Comparison of ENCODE assay signal across 22 cellular contexts in the genomic region with DNA sequence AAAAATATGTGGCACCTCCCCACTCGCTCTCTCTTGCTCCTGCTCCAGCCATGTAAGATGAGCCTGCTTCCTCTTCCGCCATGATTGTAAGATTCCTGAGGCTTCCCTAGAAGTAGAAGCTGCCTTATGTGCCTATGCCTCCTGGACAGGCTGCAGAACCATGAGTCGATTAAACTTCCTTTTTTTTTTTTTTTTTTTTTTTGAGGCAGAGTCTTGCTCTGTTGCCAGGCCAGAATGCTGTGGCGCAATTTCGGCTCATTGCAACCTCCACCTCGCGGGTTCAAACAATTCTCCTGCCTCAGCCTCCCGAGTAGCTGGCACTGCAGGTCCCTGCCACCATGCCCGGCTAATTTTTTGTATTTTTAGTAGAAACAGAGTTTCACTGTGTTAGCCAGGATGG.
DNase-seq lines count a peak whose midpoint lies in the region; TF ChIP-seq lines count a peak whose summit lies in the region.
"Had no signal": no experiment of that assay in that cellular context is flagged by ENCODE, and none has a peak within 500 bp of the region (broad histone marks: within the 10 kb centered on the region; RNA-seq: fewer than 3 reads in every experiment).

No MANE protein-coding gene starts in this region.

- POLR2A ChIA-PET in A673 (lab: Charles Lee; ENCODE audit: low non-redundant PET), result no interaction called here

- H3K9me3 ChIP-seq in A673 (ENCODE audit: low read depth, low read length, poor library complexity, severe bottlenecking), result no peaks in the 10 kb centered on the region
- H3K9me3 ChIP-seq: A549, BLaER1 had no signal

- no peak for TF ChIP-seq CTCF in A673 (conservative IDR thresholded peaks at IDR 0.05; ENCODE audit: low read depth, low read length)

- CTCF ChIA-PET in A673 (lab: Charles Lee), result no interaction called here

- no peak overlapping the region for H3K27ac ChIP-seq in A673 (ENCODE audit: low read depth, low read length, poor library complexity, severe bottlenecking)
- H3K27ac ChIP-seq: A549, BLaER1, C4-2B, GM23248 had no signal

- peaks cover 36% of the 10 kb centered on the region for H3K4me1 ChIP-seq in A673 (ENCODE audit: insufficient read depth, low read length, poor library complexity, severe bottlenecking)

- peak; percentile 4 for DNase-seq in SKM-1 treated with dmso at 0.1 percent for 144 hours (lab: John Stamatoyannopoulos, UW; ENCODE audit: unreplicated experiment)
- DNase-seq in SKM-1 (lab: John Stamatoyannopoulos, UW; ENCODE audit: unreplicated experiment), result no peak
- DNase-seq in AML-193 (lab: John Stamatoyannopoulos, UW), result peak; percentile 28 to 50
- DNase-seq in MV-4-11 (lab: John Stamatoyannopoulos, UW), result peak; percentile 72
- peak; percentile 8 for DNase-seq in OCI-M1 (lab: John Stamatoyannopoulos, UW)
- DNase-seq in KG1 (lab: John Stamatoyannopoulos, UW), result no peak
- no peak for DNase-seq in hypothalamus (lab: John Stamatoyannopoulos, UW)
- no peak for DNase-seq in A673 (ENCODE audit: low spot score)
- DNase-seq: 8988T; CD4-positive, alpha-beta T cell; CD8-positive, alpha-beta memory T cell; DMS 273 treated with DMSO at 0.1 percent for 48 hours; DMS79; EL; GDM1; GM23248; H7; HCEC 1CT had no signal

- no peaks in the 10 kb centered on the region for H3K27me3 ChIP-seq in A673 (replicated peaks; ENCODE audit: insufficient read depth, low read depth, low read length, poor library complexity)
- H3K27me3 ChIP-seq: BLaER1 had no signal

- H3K4me3 ChIP-seq in A673 (ENCODE audit: low read depth, low read length, poor library complexity, severe bottlenecking), result no peak overlapping the region
- H3K4me3 ChIP-seq: A549, BLaER1, GM12878, GM23248 had no signal

- BruUV-seq in A673 (replicated peaks; lab: Mats Ljungman, UMichigan), result no TSS peak

- no peaks in the 10 kb centered on the region for H3K36me3 ChIP-seq in A673 (ENCODE audit: insufficient read depth, low read length, poor library complexity, severe bottlenecking)
- H3K36me3 ChIP-seq: BLaER1 had no signal

- intact Hi-C loops in A673 (cut with micrococcal nuclease; ENCODE audit: unreplicated experiment), result no loop called here

Comparison
In these comparisons a context has a peak if more than half of its experiments do, and no peak if none do; other contexts are left out.
1. DNase-seq: peak in SKM-1 treated with dmso at 0.1 percent for 144 hours (single experiment), AML-193 (2 of 2), MV-4-11 (single experiment) and OCI-M1 (single experiment); none in SKM-1 (single experiment), KG1 (single experiment), hypothalamus (0 of 51) and A673 (single experiment).